10 cellular contexts compared by ENCODE assay signal in the genomic region with DNA sequence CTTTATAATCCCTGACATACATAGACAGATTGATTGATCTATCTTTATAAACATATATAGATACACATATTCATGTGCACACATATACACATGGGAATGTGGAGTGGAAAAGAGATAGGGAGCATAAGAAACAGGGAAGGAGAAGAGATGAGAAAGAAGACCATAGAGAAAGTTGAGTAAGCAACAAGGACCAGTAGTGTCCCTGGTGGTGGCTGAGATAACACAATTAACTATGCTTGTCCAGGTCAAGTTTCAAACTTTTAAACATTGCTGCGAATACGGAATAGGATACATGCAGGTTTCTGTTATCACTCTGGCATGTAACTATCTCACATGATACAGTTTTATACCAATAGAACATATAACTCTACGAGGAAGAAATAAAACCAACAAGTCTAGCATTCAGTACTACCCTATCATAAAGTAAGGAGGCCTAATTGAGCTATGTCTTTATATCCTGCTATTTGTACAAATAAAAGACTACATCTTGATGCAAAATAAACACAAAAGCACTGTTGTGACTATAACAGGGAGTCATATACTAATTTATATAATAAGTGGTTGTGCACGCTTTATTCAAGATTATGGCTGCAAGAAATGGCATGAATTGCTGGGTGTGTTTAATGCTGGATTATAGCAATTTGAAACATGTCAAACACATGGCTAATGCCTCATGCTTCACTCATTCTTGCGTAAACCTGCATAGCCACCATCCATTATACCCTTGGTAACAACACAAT. TPM values are rescaled to one million over a fixed set of nuclear protein-coding genes. Genes with fewer than 3 reads are reported as not detected.
A peak's percentile ranks its signal among the peaks of the same experiment; 100 is the strongest.
DNase-seq lines count a peak whose midpoint lies in the region; ATAC-seq and TF ChIP-seq lines count a peak whose summit lies in the region.
"Had no signal": no experiment of that assay in that cellular context is flagged by ENCODE, and none has a peak within 500 bp of the region (broad histone marks: within the 10 kb centered on the region; RNA-seq: fewer than 3 reads in every experiment).

No MANE protein-coding gene starts in this region.

- no peaks in the 10 kb centered on the region for H3K36me3 ChIP-seq in BJ (ENCODE audit: control insufficient read depth, insufficient read depth, low read length)
- no peaks in the 10 kb centered on the region; the same call in 1 of the 2 replicates for H3K36me3 ChIP-seq in SJCRH30
- no peaks in the 10 kb centered on the region for H3K36me3 ChIP-seq in kidney epithelial cell (ENCODE audit: control insufficient read depth, insufficient read depth, low read length)
- H3K36me3 ChIP-seq: left lung had no signal

- H3K4me1 ChIP-seq in SJCRH30: peaks cover 15% of the 10 kb centered on the region; the same call in 1 of the 2 replicates
- H3K4me1 ChIP-seq: left lung had no signal

- H3K4me3 ChIP-seq in BJ (ENCODE audit: low read depth, low read length) (no peak overlapping the region), SJCRH30 (no peak overlapping the region), kidney epithelial cell (ENCODE audit: low read depth, low read length) (no peak overlapping the region)
- H3K4me3 ChIP-seq: left lung had no signal

- H3K9me3 ChIP-seq in SJCRH30 (replicated peaks): no peaks in the 10 kb centered on the region
- H3K9me3 ChIP-seq: left lung had no signal

- TF ChIP-seq CTCF in BJ (IDR thresholded peaks at IDR 0.05; ENCODE audit: insufficient read depth, low read depth, low read length) (peak; percentile 26), kidney epithelial cell (IDR thresholded peaks at IDR 0.05; ENCODE audit: insufficient read depth, low read length, poor library complexity, severe bottlenecking) (peak; percentile 43)

- ATAC-seq in GM21825 (IDR thresholded peaks at IDR 0.05; ENCODE audit: unreplicated experiment): no peak
- ATAC-seq: left lung had no signal

- no peak overlapping the region for H3K27ac ChIP-seq in SJCRH30
- H3K27ac ChIP-seq: left lung had no signal

- H3K27me3 ChIP-seq in BJ (ENCODE audit: control insufficient read depth, insufficient read depth, low read length): no peaks in the 10 kb centered on the region
- no peaks in the 10 kb centered on the region for H3K27me3 ChIP-seq in SJCRH30
- peaks cover 3% of the 10 kb centered on the region for H3K27me3 ChIP-seq in kidney epithelial cell (ENCODE audit: control insufficient read depth, insufficient read depth, low read length)
- H3K27me3 ChIP-seq: left lung had no signal

- DNase-seq in BJ (ENCODE audit: low read depth) (no peak), HEK293T (ENCODE audit: extremely low spot score) (no peak), SJCRH30 (peak; percentile 22 to 63), kidney epithelial cell (ENCODE audit: low read depth) (no peak), mesenteric fat pad (ENCODE audit: low spot score) (no peak), ecto neural progenitor cell (ENCODE audit: low spot score) (no peak), HUDEP-2 (lab: John Stamatoyannopoulos, UW; ENCODE audit: unreplicated experiment in 76 of 76) (no peak)
- DNase-seq: activated CD4-positive, alpha-beta T cell treated with anti-CD3 and anti-CD28 coated beads, Interleukin-2, amount 50 U/mL, for 1 hour; left lung had no signal

- CTCF ChIA-PET in BJ (lab: Yijun Ruan, JAX) (no interaction called here), HEK293T (lab: Yijun Ruan, JAX) (interaction anchor here (0.6 to 1.1 kb wide), 4 partner anchors 9 to 241 kb away, joined by 3 to 6 read pairs (median 4); no protein-coding TSS in a partner anchor)

- POLR2A ChIA-PET in BJ (lab: Charles Lee) (no interaction called here), HEK293T (lab: Yijun Ruan, JAX) (no interaction called here)

TF ChIP-seq in HEK293T, 16 proteins besides CTCF, POLR2A, EP300 and RAD21:
- TF ChIP-seq ARNT (IDR thresholded peaks at IDR 0.05) (no peak), CTBP1 (IDR thresholded peaks at IDR 0.05; ENCODE audit: borderline replicate concordance) (0 out of 2 replicates have a peak, but pooled peaks have one; percentile 15), FOXM1 (IDR thresholded peaks at IDR 0.05; ENCODE audit: borderline replicate concordance) (no peak)

RNA-seq across cellular contexts. Expression of gene FOXP2, which starts 8.0 kb away (rescaled TPM):
- polyA plus RNA-seq in BJ (2011; rRNA removed): 0.59 and 0.66 TPM in 2 replicates
- polyA minus RNA-seq in BJ (2011; rRNA and poly(A)+ RNA removed): 0.47 and 1.4 TPM in 2 replicates
- 52.5 and 52.7 TPM in 2 replicates for total RNA-seq in SJCRH30 (2014; rRNA removed; shearing (Covaris generic))
- total RNA-seq in kidney epithelial cell (0.14 and 0.25 TPM in 2 replicates), mesenteric fat pad (7.9 TPM)

Comparison
In these comparisons a context has a peak if more than half of its experiments do, and no peak if none do; other contexts are left out.
1. DNase-seq: peak in SJCRH30 (2 of 2); none in BJ (single experiment), HEK293T (single experiment), kidney epithelial cell (single experiment), mesenteric fat pad (single experiment), ecto neural progenitor cell (single experiment) and HUDEP-2 (0 of 76).